Comparison of ENCODE assay signal across 1 cellular context in the genomic region with DNA sequence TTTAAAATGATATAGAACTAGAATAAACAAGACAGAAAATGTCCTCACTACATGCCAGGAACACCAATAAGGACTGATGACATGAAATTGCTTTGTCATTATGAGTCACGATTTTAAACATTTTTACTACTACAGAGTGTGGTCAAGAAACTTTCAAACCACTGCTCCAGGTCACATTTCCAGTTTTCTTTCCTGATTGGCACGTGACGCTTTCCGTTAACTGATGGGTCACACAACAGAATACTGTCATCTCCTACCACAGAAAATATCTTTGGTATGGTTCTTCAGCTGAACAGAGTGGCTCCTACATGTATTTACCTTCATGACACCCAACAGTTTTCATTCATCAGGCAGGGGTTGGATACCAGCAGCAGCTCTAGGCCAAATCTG.
TF ChIP-seq lines count a peak whose summit lies in the region.

No MANE protein-coding gene starts in this region.

TF ChIP-seq in K562, 482 proteins besides CTCF, POLR2A, EP300 and RAD21 (continued from another document and continues in another):
- TF ChIP-seq, protein P1, sequence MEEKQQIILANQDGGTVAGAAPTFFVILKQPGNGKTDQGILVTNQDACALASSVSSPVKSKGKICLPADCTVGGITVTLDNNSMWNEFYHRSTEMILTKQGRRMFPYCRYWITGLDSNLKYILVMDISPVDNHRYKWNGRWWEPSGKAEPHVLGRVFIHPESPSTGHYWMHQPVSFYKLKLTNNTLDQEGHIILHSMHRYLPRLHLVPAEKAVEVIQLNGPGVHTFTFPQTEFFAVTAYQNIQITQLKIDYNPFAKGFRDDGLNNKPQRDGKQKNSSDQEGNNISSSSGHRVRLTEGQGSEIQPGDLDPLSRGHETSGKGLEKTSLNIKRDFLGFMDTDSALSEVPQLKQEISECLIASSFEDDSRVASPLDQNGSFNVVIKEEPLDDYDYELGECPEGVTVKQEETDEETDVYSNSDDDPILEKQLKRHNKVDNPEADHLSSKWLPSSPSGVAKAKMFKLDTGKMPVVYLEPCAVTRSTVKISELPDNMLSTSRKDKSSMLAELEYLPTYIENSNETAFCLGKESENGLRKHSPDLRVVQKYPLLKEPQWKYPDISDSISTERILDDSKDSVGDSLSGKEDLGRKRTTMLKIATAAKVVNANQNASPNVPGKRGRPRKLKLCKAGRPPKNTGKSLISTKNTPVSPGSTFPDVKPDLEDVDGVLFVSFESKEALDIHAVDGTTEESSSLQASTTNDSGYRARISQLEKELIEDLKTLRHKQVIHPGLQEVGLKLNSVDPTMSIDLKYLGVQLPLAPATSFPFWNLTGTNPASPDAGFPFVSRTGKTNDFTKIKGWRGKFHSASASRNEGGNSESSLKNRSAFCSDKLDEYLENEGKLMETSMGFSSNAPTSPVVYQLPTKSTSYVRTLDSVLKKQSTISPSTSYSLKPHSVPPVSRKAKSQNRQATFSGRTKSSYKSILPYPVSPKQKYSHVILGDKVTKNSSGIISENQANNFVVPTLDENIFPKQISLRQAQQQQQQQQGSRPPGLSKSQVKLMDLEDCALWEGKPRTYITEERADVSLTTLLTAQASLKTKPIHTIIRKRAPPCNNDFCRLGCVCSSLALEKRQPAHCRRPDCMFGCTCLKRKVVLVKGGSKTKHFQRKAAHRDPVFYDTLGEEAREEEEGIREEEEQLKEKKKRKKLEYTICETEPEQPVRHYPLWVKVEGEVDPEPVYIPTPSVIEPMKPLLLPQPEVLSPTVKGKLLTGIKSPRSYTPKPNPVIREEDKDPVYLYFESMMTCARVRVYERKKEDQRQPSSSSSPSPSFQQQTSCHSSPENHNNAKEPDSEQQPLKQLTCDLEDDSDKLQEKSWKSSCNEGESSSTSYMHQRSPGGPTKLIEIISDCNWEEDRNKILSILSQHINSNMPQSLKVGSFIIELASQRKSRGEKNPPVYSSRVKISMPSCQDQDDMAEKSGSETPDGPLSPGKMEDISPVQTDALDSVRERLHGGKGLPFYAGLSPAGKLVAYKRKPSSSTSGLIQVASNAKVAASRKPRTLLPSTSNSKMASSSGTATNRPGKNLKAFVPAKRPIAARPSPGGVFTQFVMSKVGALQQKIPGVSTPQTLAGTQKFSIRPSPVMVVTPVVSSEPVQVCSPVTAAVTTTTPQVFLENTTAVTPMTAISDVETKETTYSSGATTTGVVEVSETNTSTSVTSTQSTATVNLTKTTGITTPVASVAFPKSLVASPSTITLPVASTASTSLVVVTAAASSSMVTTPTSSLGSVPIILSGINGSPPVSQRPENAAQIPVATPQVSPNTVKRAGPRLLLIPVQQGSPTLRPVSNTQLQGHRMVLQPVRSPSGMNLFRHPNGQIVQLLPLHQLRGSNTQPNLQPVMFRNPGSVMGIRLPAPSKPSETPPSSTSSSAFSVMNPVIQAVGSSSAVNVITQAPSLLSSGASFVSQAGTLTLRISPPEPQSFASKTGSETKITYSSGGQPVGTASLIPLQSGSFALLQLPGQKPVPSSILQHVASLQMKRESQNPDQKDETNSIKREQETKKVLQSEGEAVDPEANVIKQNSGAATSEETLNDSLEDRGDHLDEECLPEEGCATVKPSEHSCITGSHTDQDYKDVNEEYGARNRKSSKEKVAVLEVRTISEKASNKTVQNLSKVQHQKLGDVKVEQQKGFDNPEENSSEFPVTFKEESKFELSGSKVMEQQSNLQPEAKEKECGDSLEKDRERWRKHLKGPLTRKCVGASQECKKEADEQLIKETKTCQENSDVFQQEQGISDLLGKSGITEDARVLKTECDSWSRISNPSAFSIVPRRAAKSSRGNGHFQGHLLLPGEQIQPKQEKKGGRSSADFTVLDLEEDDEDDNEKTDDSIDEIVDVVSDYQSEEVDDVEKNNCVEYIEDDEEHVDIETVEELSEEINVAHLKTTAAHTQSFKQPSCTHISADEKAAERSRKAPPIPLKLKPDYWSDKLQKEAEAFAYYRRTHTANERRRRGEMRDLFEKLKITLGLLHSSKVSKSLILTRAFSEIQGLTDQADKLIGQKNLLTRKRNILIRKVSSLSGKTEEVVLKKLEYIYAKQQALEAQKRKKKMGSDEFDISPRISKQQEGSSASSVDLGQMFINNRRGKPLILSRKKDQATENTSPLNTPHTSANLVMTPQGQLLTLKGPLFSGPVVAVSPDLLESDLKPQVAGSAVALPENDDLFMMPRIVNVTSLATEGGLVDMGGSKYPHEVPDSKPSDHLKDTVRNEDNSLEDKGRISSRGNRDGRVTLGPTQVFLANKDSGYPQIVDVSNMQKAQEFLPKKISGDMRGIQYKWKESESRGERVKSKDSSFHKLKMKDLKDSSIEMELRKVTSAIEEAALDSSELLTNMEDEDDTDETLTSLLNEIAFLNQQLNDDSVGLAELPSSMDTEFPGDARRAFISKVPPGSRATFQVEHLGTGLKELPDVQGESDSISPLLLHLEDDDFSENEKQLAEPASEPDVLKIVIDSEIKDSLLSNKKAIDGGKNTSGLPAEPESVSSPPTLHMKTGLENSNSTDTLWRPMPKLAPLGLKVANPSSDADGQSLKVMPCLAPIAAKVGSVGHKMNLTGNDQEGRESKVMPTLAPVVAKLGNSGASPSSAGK (IDR thresholded peaks at IDR 0.05), result peak; percentile 37; the same call in 1 of the 2 replicates
- TF ChIP-seq, protein P2, sequence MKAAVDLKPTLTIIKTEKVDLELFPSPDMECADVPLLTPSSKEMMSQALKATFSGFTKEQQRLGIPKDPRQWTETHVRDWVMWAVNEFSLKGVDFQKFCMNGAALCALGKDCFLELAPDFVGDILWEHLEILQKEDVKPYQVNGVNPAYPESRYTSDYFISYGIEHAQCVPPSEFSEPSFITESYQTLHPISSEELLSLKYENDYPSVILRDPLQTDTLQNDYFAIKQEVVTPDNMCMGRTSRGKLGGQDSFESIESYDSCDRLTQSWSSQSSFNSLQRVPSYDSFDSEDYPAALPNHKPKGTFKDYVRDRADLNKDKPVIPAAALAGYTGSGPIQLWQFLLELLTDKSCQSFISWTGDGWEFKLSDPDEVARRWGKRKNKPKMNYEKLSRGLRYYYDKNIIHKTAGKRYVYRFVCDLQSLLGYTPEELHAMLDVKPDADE (conservative IDR thresholded peaks at IDR 0.05; ENCODE audit: control insufficient read depth, low read depth, low read length), result no peak
- TF ChIP-seq, protein P3, sequence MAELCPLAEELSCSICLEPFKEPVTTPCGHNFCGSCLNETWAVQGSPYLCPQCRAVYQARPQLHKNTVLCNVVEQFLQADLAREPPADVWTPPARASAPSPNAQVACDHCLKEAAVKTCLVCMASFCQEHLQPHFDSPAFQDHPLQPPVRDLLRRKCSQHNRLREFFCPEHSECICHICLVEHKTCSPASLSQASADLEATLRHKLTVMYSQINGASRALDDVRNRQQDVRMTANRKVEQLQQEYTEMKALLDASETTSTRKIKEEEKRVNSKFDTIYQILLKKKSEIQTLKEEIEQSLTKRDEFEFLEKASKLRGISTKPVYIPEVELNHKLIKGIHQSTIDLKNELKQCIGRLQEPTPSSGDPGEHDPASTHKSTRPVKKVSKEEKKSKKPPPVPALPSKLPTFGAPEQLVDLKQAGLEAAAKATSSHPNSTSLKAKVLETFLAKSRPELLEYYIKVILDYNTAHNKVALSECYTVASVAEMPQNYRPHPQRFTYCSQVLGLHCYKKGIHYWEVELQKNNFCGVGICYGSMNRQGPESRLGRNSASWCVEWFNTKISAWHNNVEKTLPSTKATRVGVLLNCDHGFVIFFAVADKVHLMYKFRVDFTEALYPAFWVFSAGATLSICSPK (IDR thresholded peaks at IDR 0.05; ENCODE audit: borderline replicate concordance), result no peak
- TF ChIP-seq XRCC5 (IDR thresholded peaks at IDR 0.05; ENCODE audit: low read depth, low read length) (no peak), TARDBP (IDR thresholded peaks at IDR 0.05) (no peak), HNRNPLL (IDR thresholded peaks at IDR 0.05; ENCODE audit: low read depth, low read length, poor library complexity, severe bottlenecking) (no peak), NEUROD1 (IDR thresholded peaks at IDR 0.05; ENCODE audit: borderline replicate concordance, low read depth, low read length, partially characterized antibody) (no peak), NCOA4 (IDR thresholded peaks at IDR 0.05; ENCODE audit: partially characterized antibody) (no peak), U2AF2 (optimal IDR thresholded peaks at IDR 0.05; ENCODE audit: low read depth, low read length) (no peak), KLF16 (IDR thresholded peaks at IDR 0.05) (no peak), HMGN3 (IDR thresholded peaks at IDR 0.05; ENCODE audit: borderline replicate concordance, extremely low read depth, insufficient read length, low read depth, low read length) (no peak), CHD2 (IDR thresholded peaks at IDR 0.05; ENCODE audit: low read depth, low read length) (no peak), ZNF146 (CRISPR knock-in tag; IDR thresholded peaks at IDR 0.05; ENCODE audit: unreplicated experiment) (no peak), SP2 (IDR thresholded peaks at IDR 0.05; ENCODE audit: extremely low read depth, low read depth, low read length, poor library complexity, severe bottlenecking) (no peak), MCM3 (IDR thresholded peaks at IDR 0.05) (no peak), RBM15 (IDR thresholded peaks at IDR 0.05; ENCODE audit: insufficient read depth, low read length) (no peak), LEF1 (IDR thresholded peaks at IDR 0.05) (no peak), MEF2D (tag; conservative IDR thresholded peaks at IDR 0.05; ENCODE audit: low read depth) (0 out of 2 replicates have a peak, but pooled peaks have one; percentile 22), ZFX (CRISPR knock-in tag; IDR thresholded peaks at IDR 0.05) (no peak), ZNF133 (CRISPR knock-in tag; IDR thresholded peaks at IDR 0.05) (no peak), BACH1 (tag; IDR thresholded peaks at IDR 0.05) (peak; percentile 80; the same call in 1 of the 2 replicates), ZNF224 (CRISPR knock-in tag; IDR thresholded peaks at IDR 0.05) (no peak)
- TF ChIP-seq, protein P4, sequence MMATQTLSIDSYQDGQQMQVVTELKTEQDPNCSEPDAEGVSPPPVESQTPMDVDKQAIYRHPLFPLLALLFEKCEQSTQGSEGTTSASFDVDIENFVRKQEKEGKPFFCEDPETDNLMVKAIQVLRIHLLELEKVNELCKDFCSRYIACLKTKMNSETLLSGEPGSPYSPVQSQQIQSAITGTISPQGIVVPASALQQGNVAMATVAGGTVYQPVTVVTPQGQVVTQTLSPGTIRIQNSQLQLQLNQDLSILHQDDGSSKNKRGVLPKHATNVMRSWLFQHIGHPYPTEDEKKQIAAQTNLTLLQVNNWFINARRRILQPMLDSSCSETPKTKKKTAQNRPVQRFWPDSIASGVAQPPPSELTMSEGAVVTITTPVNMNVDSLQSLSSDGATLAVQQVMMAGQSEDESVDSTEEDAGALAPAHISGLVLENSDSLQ (IDR thresholded peaks at IDR 0.05), result 0 out of 2 replicates have a peak, but pooled peaks have one; percentile 50
- TF ChIP-seq, protein P5, sequence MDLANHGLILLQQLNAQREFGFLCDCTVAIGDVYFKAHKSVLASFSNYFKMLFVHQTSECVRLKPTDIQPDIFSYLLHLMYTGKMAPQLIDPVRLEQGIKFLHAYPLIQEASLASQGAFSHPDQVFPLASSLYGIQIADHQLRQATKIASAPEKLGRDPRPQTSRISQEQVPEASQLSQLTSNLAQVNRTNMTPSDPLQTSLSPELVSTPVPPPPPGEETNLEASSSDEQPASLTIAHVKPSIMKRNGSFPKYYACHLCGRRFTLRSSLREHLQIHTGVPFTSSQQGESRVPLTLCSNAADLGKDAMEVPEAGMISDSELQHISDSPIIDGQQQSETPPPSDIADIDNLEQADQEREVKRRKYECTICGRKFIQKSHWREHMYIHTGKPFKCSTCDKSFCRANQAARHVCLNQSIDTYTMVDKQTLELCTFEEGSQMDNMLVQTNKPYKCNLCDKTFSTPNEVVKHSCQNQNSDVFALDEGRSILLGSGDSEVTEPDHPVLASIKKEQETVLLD (IDR thresholded peaks at IDR 0.05), result no peak
- TF ChIP-seq, protein P6, sequence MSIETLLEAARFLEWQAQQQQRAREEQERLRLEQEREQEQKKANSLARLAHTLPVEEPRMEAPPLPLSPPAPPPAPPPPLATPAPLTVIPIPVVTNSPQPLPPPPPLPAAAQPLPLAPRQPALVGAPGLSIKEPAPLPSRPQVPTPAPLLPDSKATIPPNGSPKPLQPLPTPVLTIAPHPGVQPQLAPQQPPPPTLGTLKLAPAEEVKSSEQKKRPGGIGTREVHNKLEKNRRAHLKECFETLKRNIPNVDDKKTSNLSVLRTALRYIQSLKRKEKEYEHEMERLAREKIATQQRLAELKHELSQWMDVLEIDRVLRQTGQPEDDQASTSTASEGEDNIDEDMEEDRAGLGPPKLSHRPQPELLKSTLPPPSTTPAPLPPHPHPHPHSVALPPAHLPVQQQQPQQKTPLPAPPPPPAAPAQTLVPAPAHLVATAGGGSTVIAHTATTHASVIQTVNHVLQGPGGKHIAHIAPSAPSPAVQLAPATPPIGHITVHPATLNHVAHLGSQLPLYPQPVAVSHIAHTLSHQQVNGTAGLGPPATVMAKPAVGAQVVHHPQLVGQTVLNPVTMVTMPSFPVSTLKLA (conservative IDR thresholded peaks at IDR 0.05), result 0 out of 4 replicates have a peak, but pooled peaks of 1 of the 2 experiments have one; percentile 30
- TF ChIP-seq, protein P7, sequence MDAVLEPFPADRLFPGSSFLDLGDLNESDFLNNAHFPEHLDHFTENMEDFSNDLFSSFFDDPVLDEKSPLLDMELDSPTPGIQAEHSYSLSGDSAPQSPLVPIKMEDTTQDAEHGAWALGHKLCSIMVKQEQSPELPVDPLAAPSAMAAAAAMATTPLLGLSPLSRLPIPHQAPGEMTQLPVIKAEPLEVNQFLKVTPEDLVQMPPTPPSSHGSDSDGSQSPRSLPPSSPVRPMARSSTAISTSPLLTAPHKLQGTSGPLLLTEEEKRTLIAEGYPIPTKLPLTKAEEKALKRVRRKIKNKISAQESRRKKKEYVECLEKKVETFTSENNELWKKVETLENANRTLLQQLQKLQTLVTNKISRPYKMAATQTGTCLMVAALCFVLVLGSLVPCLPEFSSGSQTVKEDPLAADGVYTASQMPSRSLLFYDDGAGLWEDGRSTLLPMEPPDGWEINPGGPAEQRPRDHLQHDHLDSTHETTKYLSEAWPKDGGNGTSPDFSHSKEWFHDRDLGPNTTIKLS (IDR thresholded peaks at IDR 0.05; ENCODE audit: borderline replicate concordance, low read depth), result no peak
- TF ChIP-seq, protein P8, sequence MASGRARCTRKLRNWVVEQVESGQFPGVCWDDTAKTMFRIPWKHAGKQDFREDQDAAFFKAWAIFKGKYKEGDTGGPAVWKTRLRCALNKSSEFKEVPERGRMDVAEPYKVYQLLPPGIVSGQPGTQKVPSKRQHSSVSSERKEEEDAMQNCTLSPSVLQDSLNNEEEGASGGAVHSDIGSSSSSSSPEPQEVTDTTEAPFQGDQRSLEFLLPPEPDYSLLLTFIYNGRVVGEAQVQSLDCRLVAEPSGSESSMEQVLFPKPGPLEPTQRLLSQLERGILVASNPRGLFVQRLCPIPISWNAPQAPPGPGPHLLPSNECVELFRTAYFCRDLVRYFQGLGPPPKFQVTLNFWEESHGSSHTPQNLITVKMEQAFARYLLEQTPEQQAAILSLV (tag; IDR thresholded peaks at IDR 0.05), result no peak
- TF ChIP-seq, protein P9, sequence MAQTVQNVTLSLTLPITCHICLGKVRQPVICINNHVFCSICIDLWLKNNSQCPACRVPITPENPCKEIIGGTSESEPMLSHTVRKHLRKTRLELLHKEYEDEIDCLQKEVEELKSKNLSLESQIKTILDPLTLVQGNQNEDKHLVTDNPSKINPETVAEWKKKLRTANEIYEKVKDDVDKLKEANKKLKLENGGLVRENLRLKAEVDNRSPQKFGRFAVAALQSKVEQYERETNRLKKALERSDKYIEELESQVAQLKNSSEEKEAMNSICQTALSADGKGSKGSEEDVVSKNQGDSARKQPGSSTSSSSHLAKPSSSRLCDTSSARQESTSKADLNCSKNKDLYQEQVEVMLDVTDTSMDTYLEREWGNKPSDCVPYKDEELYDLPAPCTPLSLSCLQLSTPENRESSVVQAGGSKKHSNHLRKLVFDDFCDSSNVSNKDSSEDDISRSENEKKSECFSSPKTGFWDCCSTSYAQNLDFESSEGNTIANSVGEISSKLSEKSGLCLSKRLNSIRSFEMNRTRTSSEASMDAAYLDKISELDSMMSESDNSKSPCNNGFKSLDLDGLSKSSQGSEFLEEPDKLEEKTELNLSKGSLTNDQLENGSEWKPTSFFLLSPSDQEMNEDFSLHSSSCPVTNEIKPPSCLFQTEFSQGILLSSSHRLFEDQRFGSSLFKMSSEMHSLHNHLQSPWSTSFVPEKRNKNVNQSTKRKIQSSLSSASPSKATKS (CRISPR knock-in tag; IDR thresholded peaks at IDR 0.05), result no peak
